8 cellular contexts compared by ENCODE assay signal in the genomic region with DNA sequence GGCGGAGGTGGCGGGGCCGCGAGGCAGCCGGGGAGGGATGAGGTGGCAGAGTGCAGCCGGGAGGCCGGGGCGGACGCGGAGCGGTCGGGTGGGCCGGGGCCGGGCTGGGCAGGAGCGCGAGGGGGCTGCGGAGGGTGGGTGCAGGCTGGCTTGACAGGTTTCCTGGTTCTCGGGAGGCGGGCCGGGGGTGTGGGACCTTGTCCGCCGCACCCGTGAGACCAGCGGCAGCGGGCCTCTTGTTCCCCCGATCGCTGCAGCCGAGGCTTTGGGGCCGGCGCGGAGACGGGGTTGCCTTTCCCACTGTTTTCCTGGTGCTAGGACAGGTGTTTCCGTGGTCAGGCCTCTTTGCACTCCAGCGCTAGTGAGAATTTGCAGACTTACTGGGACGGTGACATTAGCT. TPM values are rescaled to one million over a fixed set of nuclear protein-coding genes. Genes with fewer than 3 reads are reported as not detected.
A peak's percentile ranks its signal among the peaks of the same experiment; 100 is the strongest.
DNase-seq lines count a peak whose midpoint lies in the region; ATAC-seq and TF ChIP-seq lines count a peak whose summit lies in the region.
"Not testable (repeated sequence)": the region's sequence is repeated elsewhere in the genome, so short reads cannot be mapped to it uniquely, and the experiment has no call there.

No MANE protein-coding gene starts in this region.

- not testable (repeated sequence) for H3K9me3 Mint-ChIP-seq in activated B cell treated with CpG ODN at 0.5 μM for 24 hours

- not testable (repeated sequence) for H3K36me3 ChIP-seq in iPS-18a (ENCODE audit: control insufficient read depth, low read depth, low read length); prostate gland; aorta (ENCODE audit: control insufficient read depth in 1 of 2, insufficient read depth in 2 of 2, low read length in 1 of 2)

- not testable (repeated sequence) for H3K36me3 Mint-ChIP-seq in activated B cell treated with CpG ODN at 0.5 μM for 24 hours (ENCODE audit: low read depth)

- not testable (repeated sequence) for TF ChIP-seq CTCF in activated B cell treated with CpG ODN at 0.5 μM for 24 hours (IDR thresholded peaks at IDR 0.05); prostate gland (IDR thresholded peaks at IDR 0.05)

- ATAC-seq in GM18511 (IDR thresholded peaks at IDR 0.05; ENCODE audit: unreplicated experiment) (peak; percentile 17), HG02973 (IDR thresholded peaks at IDR 0.05; ENCODE audit: unreplicated experiment) (peak; percentile 8)
- ATAC-seq in activated B cell treated with CpG ODN at 0.5 μM for 24 hours (ENCODE audit: low read depth); aorta (ENCODE audit: low FRiP score): not testable (repeated sequence)

- not testable (repeated sequence) for H3K27me3 ChIP-seq in iPS-18a (ENCODE audit: control insufficient read depth, insufficient read depth, low read length); prostate gland (replicated peaks; ENCODE audit: insufficient read depth); aorta (ENCODE audit: control insufficient read depth in 1 of 2, insufficient read depth in 2 of 2, low read length in 1 of 2)

- not testable (repeated sequence) for H3K27me3 Mint-ChIP-seq in activated B cell treated with CpG ODN at 0.5 μM for 24 hours

- intact Hi-C loops in activated B cell treated with CpG ODN at 0.5 μM for 24 hours (cut with micrococcal nuclease) (loop anchor here (1.0 to 2.0 kb wide), 5 partner anchors 32 to 372 kb away; a partner anchor contains a TSS), aorta (cut with DNase I) (loop anchor here in 1 of 2 donors (2.0 kb wide), 1 partner anchor 32 kb away; a partner anchor contains a TSS)
- intact Hi-C loops in prostate gland (cut with DNase I): not testable (repeated sequence)

- H3K9me3 ChIP-seq in iPS-18a (ENCODE audit: control insufficient read depth, low read depth, low read length); prostate gland; aorta (ENCODE audit: control insufficient read depth, low read length): not testable (repeated sequence)

- TF ChIP-seq POLR2A in prostate gland (IDR thresholded peaks at IDR 0.05): not testable (repeated sequence)

- not testable (repeated sequence) for H3K27ac Mint-ChIP-seq in activated B cell treated with CpG ODN at 0.5 μM for 24 hours

- 0% methylated on average over 24 of the region's 35 CpGs for WGBS in prostate gland
- WGBS in aorta, 2 donors: 1% methylated on average over 28 to 34 of the region's 35 CpGs

- H3K4me3 ChIP-seq in iPS-18a (ENCODE audit: low read length): peak overlapping the region; percentile 84
- H3K4me3 ChIP-seq in prostate gland: peak overlapping the region; percentile 70 to 76
- H3K4me3 ChIP-seq in aorta (ENCODE audit: low read length in 2 of 2): peak overlapping the region; percentile 63 to 96

- CTCF ChIA-PET in activated B cell treated with CpG ODN at 0.5 μM for 24 hours (lab: Charles Lee): not testable (repeated sequence)

- H3K9ac ChIP-seq in iPS-18a (ENCODE audit: low read length): peak overlapping the region; percentile 62

- not testable (repeated sequence) for H3K4me1 Mint-ChIP-seq in activated B cell treated with CpG ODN at 0.5 μM for 24 hours

- DNase-seq in NCI-H2107 treated with DMSO at 0.1 percent for 48 hours (lab: John Stamatoyannopoulos, UW; ENCODE audit: unreplicated experiment) (peak; percentile 66), activated B cell treated with CpG ODN at 0.5 μM for 24 hours (peak; percentile 21), prostate gland (ENCODE audit: low spot score) (peak; percentile 19), aorta (peak; percentile 51 to 82)
- peak; percentile 3 for DNase-seq in central memory CD4-positive, alpha-beta T cell

- POLR2A ChIA-PET in activated B cell treated with CpG ODN at 0.5 μM for 24 hours (lab: Charles Lee): interaction anchor here (2.8 kb wide), 1 partner anchor 32 kb away, joined by 27 read pairs; a partner anchor contains a TSS

- H3K27ac ChIP-seq in iPS-18a (ENCODE audit: low read length); aorta (ENCODE audit: low read depth in 1 of 2, low read length in 2 of 2): not testable (repeated sequence)
- peak overlapping the region; percentile 89 to 91 for H3K27ac ChIP-seq in prostate gland

- H3K4me3 Mint-ChIP-seq in activated B cell treated with CpG ODN at 0.5 μM for 24 hours: peak overlapping the region; percentile 81

- H3K4me1 ChIP-seq in iPS-18a (ENCODE audit: control insufficient read depth, low read depth, low read length): peaks cover 11% of the 10 kb centered on the region
- not testable (repeated sequence) for H3K4me1 ChIP-seq in prostate gland (replicated peaks); aorta (ENCODE audit: control insufficient read depth in 1 of 2, insufficient read depth in 2 of 2, low read length in 2 of 2)

RNA-seq across cellular contexts. Expression of a gene that starts 32.3 kb away (rescaled TPM):
- 23.2 and 24.8 TPM in 2 replicates for total RNA-seq in activated B cell treated with CpG ODN at 0.5 μM for 24 hours
- 10 to 100 TPM; 11.3 to 67.7 TPM for total RNA-seq in prostate gland
- 10 to 100 TPM; 22.0 to 31.3 TPM for total RNA-seq in aorta
- 1 to 10 TPM; 1.5 to 6.2 TPM for polyA plus RNA-seq in aorta

RNA-seq across cellular contexts. Expression of a gene that starts 47.9 kb away (rescaled TPM):
- total RNA-seq in activated B cell treated with CpG ODN at 0.5 μM for 24 hours (10.1 and 12.8 TPM in 2 replicates), prostate gland (10 to 100 TPM in 1 of 2 donors, 1 to 10 TPM in 1; 6.1 to 26.8 TPM), aorta (10 to 100 TPM; 15.3 to 28.0 TPM)
- 1 to 10 TPM in 1 of 2 donors, under 1 TPM in 1; 0.50 to 6.1 TPM for polyA plus RNA-seq in aorta

Comparison
In these comparisons a context has a peak if more than half of its experiments do, and no peak if none do; other contexts are left out.
1. DNase-seq: peak in every context shown above with its lines; median percentile 66 in aorta; 66 in NCI-H2107 treated with DMSO at 0.1 percent for 48 hours; 21 in activated B cell treated with CpG ODN at 0.5 μM for 24 hours; 19 in prostate gland; 3 in central memory CD4-positive, alpha-beta T cell.